10 cellular contexts compared by ENCODE assay signal in the genomic region with DNA sequence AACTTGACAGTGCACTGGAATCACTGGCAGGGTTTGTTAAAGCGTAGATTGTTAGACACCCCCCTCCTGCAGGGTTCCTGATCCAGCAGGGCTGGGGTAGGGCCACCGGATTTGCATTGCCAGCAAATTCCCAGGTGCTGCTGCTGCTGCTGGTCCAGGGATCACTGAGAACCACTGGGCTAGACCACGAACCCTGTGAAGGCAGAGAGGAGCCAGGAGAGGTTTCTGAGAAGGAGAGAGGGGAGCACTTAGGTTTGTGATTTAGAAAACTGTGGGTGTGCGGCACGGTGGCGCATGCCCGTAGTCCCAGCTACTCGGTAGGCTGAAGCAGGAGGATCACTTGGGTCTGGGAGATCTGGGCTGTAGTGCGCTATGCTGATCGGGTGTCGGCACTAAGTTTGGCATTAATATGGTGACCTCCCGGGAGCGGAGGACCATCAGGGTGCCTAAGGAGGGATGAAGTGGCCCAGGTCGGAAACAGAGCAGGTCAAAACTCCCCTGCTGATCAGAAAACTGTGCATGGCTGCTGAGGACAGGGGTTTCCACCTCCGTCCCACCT. TPM values are rescaled to one million over a fixed set of nuclear protein-coding genes. Genes with fewer than 3 reads are reported as not detected.
DNase-seq lines count a peak whose midpoint lies in the region; ATAC-seq, FAIRE-seq and TF ChIP-seq lines count a peak whose summit lies in the region.
"Had no signal": no experiment of that assay in that cellular context is flagged by ENCODE, and none has a peak within 500 bp of the region (broad histone marks: within the 10 kb centered on the region; RNA-seq: fewer than 3 reads in every experiment).

No MANE protein-coding gene starts in this region.

- TF ChIP-seq EP300 in A549 (IDR thresholded peaks at IDR 0.05): no peak

- H3K4me3 ChIP-seq in A549 (no peak overlapping the region), Peyer's patch (peak overlapping the region in 3 of 4 donors; percentile 1 to 26 (median 18)), endodermal cell (ENCODE audit: low read length) (no peak overlapping the region)
- H3K4me3 ChIP-seq: ovary had no signal

- H3K4me3 Mint-ChIP-seq in endodermal cell: no peak overlapping the region

- TF ChIP-seq POLR2A in A549 (IDR thresholded peaks at IDR 0.05; ENCODE audit: low read length): no peak
- TF ChIP-seq POLR2A in Peyer's patch (IDR thresholded peaks at IDR 0.05): no peak

- no peaks in the 10 kb centered on the region for H3K27me3 Mint-ChIP-seq in endodermal cell (ENCODE audit: insufficient read depth)

- TF ChIP-seq RAD21 in A549 (conservative IDR thresholded peaks at IDR 0.05 in 1 of 2, IDR thresholded peaks at IDR 0.05 in 1 of 2): no peak

- ATAC-seq in A549: no peak; a peak in 1 of 6 replicates
- ATAC-seq in GM19035 (IDR thresholded peaks at IDR 0.05; ENCODE audit: unreplicated experiment): peak; percentile 5
- no peak for ATAC-seq in HG02981 (IDR thresholded peaks at IDR 0.05; ENCODE audit: unreplicated experiment)
- no peak for ATAC-seq in HG02571 (IDR thresholded peaks at IDR 0.05; ENCODE audit: unreplicated experiment)
- ATAC-seq: HCT116 had no signal

- H3K36me3 Mint-ChIP-seq in endodermal cell (ENCODE audit: low read depth): no peaks in the 10 kb centered on the region

- H3K36me3 ChIP-seq in Peyer's patch (no peaks in the 10 kb centered on the region), endodermal cell (ENCODE audit: control insufficient read depth, insufficient read depth, low read length) (no peaks in the 10 kb centered on the region)
- H3K36me3 ChIP-seq: ovary had no signal

- H3K27ac ChIP-seq in A549 (no peak overlapping the region), Peyer's patch (peak overlapping the region; percentile 64 to 88 (median 82)), endodermal cell (ENCODE audit: low read depth, low read length) (no peak overlapping the region)
- H3K27ac ChIP-seq: ovary had no signal

- H3K27ac Mint-ChIP-seq in endodermal cell: peak overlapping the region; percentile 20

- POLR2A ChIA-PET in A549 (lab: Yijun Ruan, JAX): no interaction called here

- peaks cover 32% of the 10 kb centered on the region for H3K4me1 ChIP-seq in A549
- peaks cover 3 to 62% (median 35%) of the 10 kb centered on the region in 4 donors for H3K4me1 ChIP-seq in Peyer's patch
- H3K4me1 ChIP-seq in endodermal cell (ENCODE audit: control insufficient read depth, insufficient read depth, low read length): peaks cover 4% of the 10 kb centered on the region

- H3K4me2 ChIP-seq in A549: peak overlapping the region; percentile 52; the same call in 2 of the 3 replicates

- H3K27me3 ChIP-seq in Peyer's patch (no peaks in the 10 kb centered on the region), endodermal cell (ENCODE audit: control insufficient read depth, insufficient read depth, low read length, poor library complexity, severe bottlenecking) (no peaks in the 10 kb centered on the region)
- H3K27me3 ChIP-seq: ovary had no signal

- peaks cover 4% of the 10 kb centered on the region for H3K4me1 Mint-ChIP-seq in endodermal cell

- WGBS in A549 (ENCODE audit: missing lambda C conversion rate): 74% methylated on average over 15 of the region's 15 CpGs
- whole genome bisulfite sequencing in endodermal cell (ENCODE audit: insufficient coverage in 1 of 2, insufficient read length in 1 of 2), 2 experiments: 90 to 93% methylated on average over 13 to 15 of the region's 15 CpGs

- FAIRE-seq in A549 (lab: Jason Lieb, UNC) (no peak), HTR-8/SVneo (lab: Jason Lieb, UNC) (no peak)

- TF ChIP-seq CTCF in A549 (IDR thresholded peaks at IDR 0.05) (no peak), Peyer's patch (IDR thresholded peaks at IDR 0.05) (no peak), endodermal cell (conservative IDR thresholded peaks at IDR 0.05) (no peak)

- H3K9me3 ChIP-seq in A549 (no peaks in the 10 kb centered on the region), Peyer's patch (no peaks in the 10 kb centered on the region), endodermal cell (ENCODE audit: control insufficient read depth, low read length) (no peaks in the 10 kb centered on the region)
- H3K9me3 ChIP-seq: ovary had no signal

- no peak overlapping the region for H3K9ac ChIP-seq in endodermal cell (ENCODE audit: extremely low read depth, low read length, poor library complexity, severe bottlenecking)

- DNase-seq in A549 (ENCODE audit: low read depth in 1 of 2, low spot score in 1 of 2) (no peak), Peyer's patch (no peak), endodermal cell (no peak), HTR-8/SVneo (ENCODE audit: insufficient read length, low spot score) (no peak), NCI-H146 (lab: John Stamatoyannopoulos, UW) (no peak)
- DNase-seq: ovary had no signal

- no peaks in the 10 kb centered on the region for H3K9me3 Mint-ChIP-seq in endodermal cell

- CTCF ChIA-PET in A549 (lab: Yijun Ruan, JAX): interaction anchor here (1.2 to 1.4 kb wide), 2 partner anchors 82 to 223 kb away, joined by 3 read pairs; no protein-coding TSS in a partner anchor

TF ChIP-seq in A549, 52 proteins besides CTCF, POLR2A, EP300 and RAD21:
- TF ChIP-seq MAFK (IDR thresholded peaks at IDR 0.05; ENCODE audit: partially characterized antibody) (peak; percentile 9), RARB (CRISPR knock-in tag; IDR thresholded peaks at IDR 0.05) (no peak), KDM5A (IDR thresholded peaks at IDR 0.05) (no peak), CBX8 (IDR thresholded peaks at IDR 0.05) (no peak), BHLHE40 (IDR thresholded peaks at IDR 0.05; ENCODE audit: low read depth, low read length) (no peak), ZC3H11A (IDR thresholded peaks at IDR 0.05) (no peak)

RNA-seq across cellular contexts. Expression of a gene that starts 53.6 kb away (rescaled TPM):
- polyA plus RNA-seq in A549 (2011; rRNA removed) (53.5 and 57.1 TPM in 2 replicates), A549 (2017; fragmentation: RNase III; extraction: RNeasy Plus Mini Kit Qiagen cat#74134 plus additional on column Dnase treatment) (53.4 to 59.5 TPM (median 58.3 TPM) in 3 replicates)
- polyA plus RNA-seq in A549 (2012; cell fraction: cytosol; rRNA removed): 71.4 and 81.1 TPM in 2 replicates
- polyA plus RNA-seq in A549 (2012; cell fraction: nucleus; rRNA removed): 79.7 and 80.4 TPM in 2 replicates
- 36.8 and 39.8 TPM in 2 replicates for polyA minus RNA-seq in A549 (2011; rRNA and poly(A)+ RNA removed)
- total RNA-seq in Peyer's patch (10 to 100 TPM in 1 of 4 donors, 1 to 10 TPM in 3; 6.3 to 13.5 (median 7.8) TPM), endodermal cell (10 to 100 TPM; 34.8 to 39.9 TPM)
- 40.6 TPM for polyA plus RNA-seq in endodermal cell (2013, experiment 1 of 2)
- polyA plus RNA-seq in endodermal cell (2013, experiment 2 of 2): 37.0 TPM

Comparison
In these comparisons a context has a peak if more than half of its experiments do, and no peak if none do; other contexts are left out.
1. H3K27ac ChIP-seq: peak in Peyer's patch (4 of 4); none in A549 (0 of 2) and endodermal cell (single experiment).
2. H3K4me3 ChIP-seq: peak in Peyer's patch (3 of 4); none in A549 (single experiment) and endodermal cell (single experiment).